ENCODE assay signal across 10 cellular contexts in the genomic region with DNA sequence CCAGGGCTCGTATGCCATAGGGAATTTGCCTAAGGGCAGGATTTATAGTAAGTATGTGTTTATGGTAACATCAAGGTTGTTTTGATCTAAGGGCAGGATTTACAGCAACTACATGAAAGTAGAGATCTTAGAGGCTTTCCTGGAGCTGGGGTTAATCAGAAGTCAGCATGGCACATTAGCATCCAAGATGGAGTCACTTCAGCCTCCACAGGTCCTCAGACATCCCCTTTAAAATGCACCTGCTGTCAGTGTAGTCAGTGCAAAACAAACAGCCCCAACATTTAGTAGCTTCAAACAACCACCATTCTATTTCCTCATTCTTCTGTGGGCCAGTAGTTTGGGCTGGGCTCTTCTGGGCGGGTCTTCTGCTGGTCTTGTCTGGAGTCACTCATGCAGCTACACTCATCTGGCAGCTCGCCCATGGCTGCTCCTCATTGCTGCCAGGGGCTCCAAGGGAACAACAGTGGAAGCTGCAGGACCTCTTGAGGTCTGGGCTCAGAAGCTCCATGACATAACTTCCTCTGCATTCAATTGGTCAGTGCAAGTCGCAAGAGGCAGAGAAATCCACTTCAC.
A peak's percentile ranks its signal among the peaks of the same experiment; 100 is the strongest.
DNase-seq lines count a peak whose midpoint lies in the region; ATAC-seq and TF ChIP-seq lines count a peak whose summit lies in the region.
"Had no signal": no experiment of that assay in that cellular context is flagged by ENCODE, and none has a peak within 500 bp of the region (broad histone marks: within the 10 kb centered on the region; RNA-seq: fewer than 3 reads in every experiment).

No MANE protein-coding gene starts in this region.

- H3K4me2 ChIP-seq in PC-3 (ENCODE audit: low read length) = no peak overlapping the region

- no peaks in the 10 kb centered on the region for H3K9me2 ChIP-seq in PC-3 (replicated peaks; ENCODE audit: low read length)

- no peak for TF ChIP-seq CTCF in PC-3 (conservative IDR thresholded peaks at IDR 0.05; ENCODE audit: low read depth, low read length)

- intact Hi-C loops in PC-3 (cut with micrococcal nuclease) = no loop called here

- peak; percentile 33; the same call in 1 of the 2 replicates for ATAC-seq in PC-3
- no peak for ATAC-seq in HG02970 (IDR thresholded peaks at IDR 0.05; ENCODE audit: low FRiP score, unreplicated experiment)
- ATAC-seq in GM19023 (IDR thresholded peaks at IDR 0.05; ENCODE audit: unreplicated experiment) = no peak

- H3K9ac ChIP-seq in PC-3 (ENCODE audit: low read length) = no peak overlapping the region

- no peaks in the 10 kb centered on the region for H3K9me3 ChIP-seq in PC-3 (ENCODE audit: low read length)

- POLR2A ChIA-PET in PC-3 (lab: Charles Lee; ENCODE audit: unreplicated experiment) = no interaction called here

- H3K79me2 ChIP-seq in PC-3 (ENCODE audit: low read length) = no peaks in the 10 kb centered on the region

- DNase-seq in NCI-H2107 (lab: John Stamatoyannopoulos, UW) (peak; percentile 11), NCI-H2107 treated with DMSO at 0.1 percent for 48 hours (lab: John Stamatoyannopoulos, UW; ENCODE audit: unreplicated experiment) (no peak), PC-3 (peak; percentile 61), glomerular visceral epithelial cell (ENCODE audit: extremely low spot score) (peak; percentile 94), superior temporal gyrus (ENCODE audit: extremely low spot score) (peak; percentile 10)
- DNase-seq in activated CD4-positive, alpha-beta T cell treated with anti-CD3 and anti-CD28 coated beads for 4 hours = no peak

- peaks cover 7% of the 10 kb centered on the region; the same call in 1 of the 2 replicates for H3K4me1 ChIP-seq in PC-3 (ENCODE audit: insufficient read depth, low read length)
- H3K4me1 ChIP-seq: ascending aorta, upper lobe of left lung had no signal

- no peaks in the 10 kb centered on the region for H3K36me3 ChIP-seq in PC-3 (ENCODE audit: low read depth, low read length)
- H3K36me3 ChIP-seq: ascending aorta, upper lobe of left lung had no signal

- no TSS peak for BruUV-seq in PC-3 (replicated peaks; lab: Mats Ljungman, UMichigan)

- no peak overlapping the region for H3K4me3 ChIP-seq in PC-3 (ENCODE audit: low read length)
- H3K4me3 ChIP-seq: ascending aorta, upper lobe of left lung had no signal

- H3K27ac ChIP-seq in PC-3 (ENCODE audit: low read length) = no peak overlapping the region
- H3K27ac ChIP-seq: ascending aorta, upper lobe of left lung had no signal

- H4K20me1 ChIP-seq in PC-3 (ENCODE audit: low read length) = no peaks in the 10 kb centered on the region

- no peak overlapping the region for H2AFZ ChIP-seq in PC-3 (ENCODE audit: low read length)

- no peaks in the 10 kb centered on the region for H3K27me3 ChIP-seq in PC-3 (ENCODE audit: low read length)
- H3K27me3 ChIP-seq: ascending aorta, upper lobe of left lung had no signal

- H3F3A ChIP-seq in PC-3 (ENCODE audit: low read length, unreplicated experiment) = no peaks in the 10 kb centered on the region

- CTCF ChIA-PET in PC-3 (lab: Charles Lee) = no interaction called here

Comparison
In these comparisons a context has a peak if more than half of its experiments do, and no peak if none do; other contexts are left out.
1. DNase-seq: peak in NCI-H2107 (single experiment), PC-3 (single experiment), glomerular visceral epithelial cell (single experiment) and superior temporal gyrus (single experiment); none in NCI-H2107 treated with DMSO at 0.1 percent for 48 hours (single experiment) and activated CD4-positive, alpha-beta T cell treated with anti-CD3 and anti-CD28 coated beads for 4 hours (0 of 2).